Comparison of ENCODE assay signal across 20 cellular contexts in the genomic region with DNA sequence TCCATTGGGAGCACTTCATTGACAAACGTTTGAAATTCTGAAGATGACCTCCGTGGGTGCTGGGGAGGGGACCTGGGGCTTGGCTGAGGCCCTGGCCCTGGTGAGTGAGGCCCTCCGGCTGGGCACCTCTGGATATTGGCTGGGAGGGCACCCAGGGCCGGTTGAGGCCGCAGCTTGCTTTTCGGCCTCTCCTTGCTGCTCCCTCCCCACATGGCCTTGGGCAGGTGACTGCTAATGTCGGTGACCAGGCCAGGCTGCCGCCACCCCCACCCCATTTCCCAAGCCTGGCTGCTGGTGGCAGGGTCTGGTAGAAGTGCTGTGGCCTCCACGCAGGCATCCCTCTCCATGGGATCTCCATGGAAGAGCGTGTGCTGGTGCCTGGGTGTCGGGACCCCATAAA. TPM values are rescaled to one million over a fixed set of nuclear protein-coding genes. Genes with fewer than 3 reads are reported as not detected.
DNase-seq lines count a peak whose midpoint lies in the region; ATAC-seq and TF ChIP-seq lines count a peak whose summit lies in the region.
"Had no signal": no experiment of that assay in that cellular context is flagged by ENCODE, and none has a peak within 500 bp of the region (broad histone marks: within the 10 kb centered on the region; RNA-seq: fewer than 3 reads in every experiment).

No MANE protein-coding gene starts in this region.

- no peaks in the 10 kb centered on the region for H3K9me3 Mint-ChIP-seq in endodermal cell
- H3K9me3 Mint-ChIP-seq: CD4-positive, CD25-positive, alpha-beta regulatory T cell; CD8-positive, alpha-beta memory T cell; HFFc6 had no signal

- H3K36me3 ChIP-seq in endodermal cell (ENCODE audit: control insufficient read depth, insufficient read depth, low read length) (no peaks in the 10 kb centered on the region), right lobe of liver (no peaks in the 10 kb centered on the region), skeletal muscle tissue (ENCODE audit: control insufficient read depth in 3 of 3, insufficient read depth in 3 of 3, low read length in 3 of 3) (no peaks in the 10 kb centered on the region)

- TF ChIP-seq POLR2A in right lobe of liver (IDR thresholded peaks at IDR 0.05) = no peak

- peaks cover 19% of the 10 kb centered on the region for H3K27me3 Mint-ChIP-seq in endodermal cell (ENCODE audit: insufficient read depth)
- H3K27me3 Mint-ChIP-seq: CD8-positive, alpha-beta memory T cell had no signal

- H3K4me3 ChIP-seq in endodermal cell (ENCODE audit: low read length) = no peak overlapping the region
- peak overlapping the region in 1 of 3 donors; percentile 29 for H3K4me3 ChIP-seq in right lobe of liver
- peak overlapping the region in 1 of 3 donors; percentile 45 for H3K4me3 ChIP-seq in skeletal muscle tissue (ENCODE audit: low read length in 3 of 3)
- H3K4me3 ChIP-seq: A549 had no signal

- intact Hi-C loops in right lobe of liver (cut with DNase I) = loop anchor here in 1 of 2 donors (10.0 kb wide), 1 partner anchor 168 kb away; no protein-coding TSS in a partner anchor

- H3K4me3 Mint-ChIP-seq in endodermal cell = no peak overlapping the region
- H3K4me3 Mint-ChIP-seq: CD4-positive, CD25-positive, alpha-beta regulatory T cell; CD8-positive, alpha-beta memory T cell; HFFc6 had no signal

- H3K27me3 ChIP-seq in endodermal cell (ENCODE audit: control insufficient read depth, insufficient read depth, low read length, poor library complexity, severe bottlenecking) (no peaks in the 10 kb centered on the region), right lobe of liver (no peaks in the 10 kb centered on the region), skeletal muscle tissue (ENCODE audit: control insufficient read depth in 3 of 3, insufficient read depth in 3 of 3, low read length in 3 of 3) (no peaks in the 10 kb centered on the region)

- no peak overlapping the region for H3K27ac Mint-ChIP-seq in endodermal cell
- H3K27ac Mint-ChIP-seq: CD4-positive, CD25-positive, alpha-beta regulatory T cell; CD8-positive, alpha-beta memory T cell; HFFc6 had no signal

- H3K4me1 Mint-ChIP-seq in endodermal cell = peaks cover 12% of the 10 kb centered on the region
- H3K4me1 Mint-ChIP-seq: CD8-positive, alpha-beta memory T cell had no signal

- DNase-seq in activated CD8-positive, alpha-beta memory T cell treated with anti-CD3 and anti-CD28 coated beads, Interleukin-2, amount 50 U/mL, for 48 hours = peak; percentile 37
- DNase-seq in activated CD8-positive, alpha-beta memory T cell treated with anti-CD3 and anti-CD28 coated beads, Interleukin-2, amount 50 U/mL, for 4 hours = no peak
- DNase-seq in endodermal cell = no peak
- DNase-seq in right lobe of liver = no peak
- DNase-seq: AML-193; CD4-positive, CD25-positive, alpha-beta regulatory T cell; CD8-positive, alpha-beta memory T cell; DMS 273 treated with DMSO at 0.1 percent for 48 hours; DND-41; EL; GOT3; H7; HFFc6 had no signal

- peaks cover 3% of the 10 kb centered on the region for H3K4me1 ChIP-seq in endodermal cell (ENCODE audit: control insufficient read depth, insufficient read depth, low read length)
- peaks cover 0 to 40% (median 17%) of the 10 kb centered on the region in 4 donors for H3K4me1 ChIP-seq in right lobe of liver
- H3K4me1 ChIP-seq in skeletal muscle tissue (ENCODE audit: control insufficient read depth in 3 of 3, insufficient read depth in 3 of 3, low read length in 3 of 3) = peaks cover 74 to 89% (median 82%) of the 10 kb centered on the region in 3 donors

- 89 to 94% methylated on average over 3 to 11 of the region's 11 CpGs for WGBS in endodermal cell (ENCODE audit: insufficient coverage in 1 of 2, insufficient read length in 1 of 2), 2 experiments
- 25% methylated on average over 1 of the region's 11 CpGs for WGBS in right lobe of liver (ENCODE audit: insufficient coverage, low coverage, low lambda C conversion rate, missing lambda C conversion rate)

- H3K27ac ChIP-seq in endodermal cell (ENCODE audit: low read depth, low read length) (peak overlapping the region; percentile 3), right lobe of liver (peak overlapping the region in 2 of 3 donors; percentile 85 to 86), skeletal muscle tissue (ENCODE audit: low read depth, low read length) (no peak overlapping the region)
- H3K27ac ChIP-seq: 22Rv1, A549 had no signal

- TF ChIP-seq CTCF in endodermal cell (conservative IDR thresholded peaks at IDR 0.05) (no peak), right lobe of liver (IDR thresholded peaks at IDR 0.05) (no peak)

- H3K9ac ChIP-seq in endodermal cell (ENCODE audit: extremely low read depth, low read length, poor library complexity, severe bottlenecking) (no peak overlapping the region), skeletal muscle tissue (ENCODE audit: low read depth in 1 of 3, low read length in 3 of 3) (peak overlapping the region in 2 of 3 donors; percentile 63 to 69)

- no peaks in the 10 kb centered on the region for H3K36me3 Mint-ChIP-seq in endodermal cell (ENCODE audit: low read depth)

- ATAC-seq in right lobe of liver (no peak), HG03095 (IDR thresholded peaks at IDR 0.05; ENCODE audit: unreplicated experiment) (no peak), HG03025 (IDR thresholded peaks at IDR 0.05; ENCODE audit: low FRiP score, unreplicated experiment) (no peak), HG03469 (IDR thresholded peaks at IDR 0.05; ENCODE audit: unreplicated experiment) (no peak)
- ATAC-seq: A549, HCT116 had no signal

- no peaks in the 10 kb centered on the region for H3K9me3 ChIP-seq in endodermal cell (ENCODE audit: control insufficient read depth, low read length)
- H3K9me3 ChIP-seq in right lobe of liver = no peaks in the 10 kb centered on the region
- H3K9me3 ChIP-seq in skeletal muscle tissue (ENCODE audit: control insufficient read depth in 3 of 3, low read length in 3 of 3) = no peaks in the 10 kb centered on the region
- H3K9me3 ChIP-seq: A549 had no signal

RNA-seq across cellular contexts. Expression of gene TM2D3, which starts 39.5 kb away (rescaled TPM):
- total RNA-seq in endodermal cell (10 to 100 TPM; 33.4 to 34.0 TPM), right lobe of liver (10 to 100 TPM; 29.5 to 46.9 (median 40.8) TPM), skeletal muscle tissue (49.6 TPM)
- polyA plus RNA-seq in endodermal cell (2013, experiment 1 of 2) = 41.0 TPM
- polyA plus RNA-seq in endodermal cell (2013, experiment 2 of 2) = 29.1 TPM
